In genomic region chr12:8696402-8697100, GRCh38 we compare ENCODE assay signal across 9 cellular contexts. TPM values are rescaled to one million over a fixed set of nuclear protein-coding genes. Genes with fewer than 3 reads are reported as not detected.
DNase-seq lines count a peak whose midpoint lies in the region; ATAC-seq and TF ChIP-seq lines count a peak whose summit lies in the region.
"Had no signal": no experiment of that assay in that cellular context is flagged by ENCODE, and none has a peak within 500 bp of the region (broad histone marks: within the 10 kb centered on the region; RNA-seq: fewer than 3 reads in every experiment).

No MANE protein-coding gene starts in this region.

- H3K4me1 ChIP-seq in heart right ventricle (peaks cover 3 to 57% (median 35%) of the 10 kb centered on the region in 9 donors), urinary bladder (ENCODE audit: insufficient read depth) (no peaks in the 10 kb centered on the region)

- H3K27ac ChIP-seq in heart right ventricle, result peak overlapping the region in 9 of 10 donors; percentile 87 to 97 (median 93)
- peak overlapping the region; percentile 65 for H3K27ac ChIP-seq in urinary bladder (ENCODE audit: low read depth)

- H3K4me3 ChIP-seq in heart right ventricle (peak overlapping the region; percentile 71 to 99 (median 94)), urinary bladder (ENCODE audit: low read depth, low read length) (peak overlapping the region; percentile 86)

- H3K36me3 Mint-ChIP-seq in brain, result peaks cover 18% of the 10 kb centered on the region

- no peaks in the 10 kb centered on the region for H3K9me3 ChIP-seq in heart right ventricle

- peak overlapping the region; percentile 86 to 96 (median 89) for H3K4me3 Mint-ChIP-seq in brain

- intact Hi-C loops in heart right ventricle (cut with DNase I), result no loop called here
- intact Hi-C loops in left cardiac atrium (cut with DNase I), result no loop called here

- H3K36me3 ChIP-seq in heart right ventricle (peaks cover 0 to 3% (median 0%) of the 10 kb centered on the region in 9 donors), urinary bladder (ENCODE audit: insufficient read depth) (no peaks in the 10 kb centered on the region)

- TF ChIP-seq CTCF in heart right ventricle (IDR thresholded peaks at IDR 0.05) (no peak), brain (conservative IDR thresholded peaks at IDR 0.05) (no peak)

- H3K27me3 Mint-ChIP-seq in brain, result peaks cover 10% of the 10 kb centered on the region

- 26 to 33% methylated on average over 7 of the region's 7 CpGs for WGBS in heart right ventricle, 2 donors
- 31% methylated on average over 7 of the region's 7 CpGs for WGBS in urinary bladder

- H3K27me3 ChIP-seq in heart right ventricle, result peaks cover 0 to 6% (median 0%) of the 10 kb centered on the region in 7 donors

- ATAC-seq in heart right ventricle (no peak), left cardiac atrium (no peak), HG03196 (IDR thresholded peaks at IDR 0.05; ENCODE audit: unreplicated experiment) (no peak)

- DNase-seq in heart right ventricle, result no peak
- no peak for DNase-seq in left cardiac atrium
- DNase-seq in medulla oblongata (ENCODE audit: extremely low spot score), result peak; percentile 25
- no peak for DNase-seq in amniotic stem cell (lab: John Stamatoyannopoulos, UW)
- DNase-seq in stimulated activated CD4-positive, alpha-beta T cell treated with anti-CD3 and anti-CD28 coated beads, Interleukin-15, amount 100 ng/mL, for 24 hours, result no peak

- H3K4me1 Mint-ChIP-seq in brain, result peaks cover 65% of the 10 kb centered on the region

- H3K27ac Mint-ChIP-seq in brain, result peak overlapping the region; percentile 91 to 98 (median 96)

- no peaks in the 10 kb centered on the region for H3K9me3 Mint-ChIP-seq in brain

RNA-seq across cellular contexts. Expression of gene RIMKLB, which starts 1.2 kb away (rescaled TPM):
- total RNA-seq in heart right ventricle, result 10 to 100 TPM; 10.5 to 16.4 (median 12.6) TPM
- 10 to 100 TPM in 1 of 2 donors, 1 to 10 TPM in 1; 7.2 to 65.9 TPM for polyA plus RNA-seq in heart right ventricle
- total RNA-seq in left cardiac atrium, result 10 to 100 TPM; 15.7 to 16.5 TPM
- polyA plus RNA-seq in brain (ENCODE audit: insufficient read depth, low read depth, low replicate concordance), result 5.4 TPM
- total RNA-seq in urinary bladder, result 99.1 TPM
- polyA plus RNA-seq in urinary bladder, result 22.6 TPM

RNA-seq across cellular contexts. Expression of gene MFAP5, which starts 33.9 kb away (rescaled TPM):
- total RNA-seq in heart right ventricle (10 to 100 TPM; 12.3 to 53.0 (median 22.7) TPM), left cardiac atrium (100 to 1,000 TPM in 1 of 2 donors, 10 to 100 TPM in 1; 64.8 to 120 TPM), urinary bladder (244 TPM)
- polyA plus RNA-seq in heart right ventricle (10 to 100 TPM; 25.8 to 31.8 TPM), brain (ENCODE audit: insufficient read depth, low read depth, low replicate concordance) (0.42 TPM), urinary bladder (110 TPM)
- total RNA-seq: glomerular endothelial cell had no signal
